In the genomic region with DNA sequence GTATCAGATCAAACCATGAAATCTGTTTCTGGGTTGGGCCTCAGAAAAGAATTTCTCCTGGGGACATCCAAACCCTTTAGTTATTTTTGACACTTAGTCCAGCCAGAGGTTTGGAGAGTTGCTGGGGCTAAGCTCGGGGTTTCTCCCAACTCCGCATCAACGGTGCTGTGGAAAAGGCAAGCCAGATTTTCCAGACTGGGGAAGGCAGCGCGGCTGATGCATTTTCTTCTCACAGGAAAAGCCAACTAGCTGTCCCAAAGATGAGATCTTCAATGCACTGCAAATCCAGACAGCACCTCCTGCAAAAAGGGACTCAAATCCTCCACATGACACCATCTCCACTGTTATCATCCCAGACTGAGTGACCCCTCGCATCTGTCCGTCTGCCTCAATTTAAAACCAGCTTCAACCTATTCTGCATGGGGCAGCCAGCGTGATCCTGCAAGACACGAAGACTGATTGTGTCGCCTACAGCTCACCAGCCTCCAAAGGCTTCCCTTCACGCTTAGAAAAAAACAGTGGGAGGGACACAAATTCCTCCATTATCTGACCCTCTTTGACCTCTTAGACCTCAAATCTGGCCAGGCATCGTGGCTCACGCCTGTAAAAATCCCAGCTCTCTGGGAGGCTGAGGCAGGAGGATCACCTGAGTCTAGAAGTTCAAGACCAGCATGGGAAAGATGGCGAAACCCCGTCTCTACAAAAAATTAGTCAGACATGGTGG, we compare ENCODE assay signal across 1 cellular context.
TF ChIP-seq lines count a peak whose summit lies in the region.

No MANE protein-coding gene starts in this region.

TF ChIP-seq in SK-N-SH treated with all-trans-retinoic acid at 6 μM for 48 hours, 23 proteins besides CTCF, POLR2A, EP300 and RAD21 (continued from another document):
- TF ChIP-seq, protein P1, sequence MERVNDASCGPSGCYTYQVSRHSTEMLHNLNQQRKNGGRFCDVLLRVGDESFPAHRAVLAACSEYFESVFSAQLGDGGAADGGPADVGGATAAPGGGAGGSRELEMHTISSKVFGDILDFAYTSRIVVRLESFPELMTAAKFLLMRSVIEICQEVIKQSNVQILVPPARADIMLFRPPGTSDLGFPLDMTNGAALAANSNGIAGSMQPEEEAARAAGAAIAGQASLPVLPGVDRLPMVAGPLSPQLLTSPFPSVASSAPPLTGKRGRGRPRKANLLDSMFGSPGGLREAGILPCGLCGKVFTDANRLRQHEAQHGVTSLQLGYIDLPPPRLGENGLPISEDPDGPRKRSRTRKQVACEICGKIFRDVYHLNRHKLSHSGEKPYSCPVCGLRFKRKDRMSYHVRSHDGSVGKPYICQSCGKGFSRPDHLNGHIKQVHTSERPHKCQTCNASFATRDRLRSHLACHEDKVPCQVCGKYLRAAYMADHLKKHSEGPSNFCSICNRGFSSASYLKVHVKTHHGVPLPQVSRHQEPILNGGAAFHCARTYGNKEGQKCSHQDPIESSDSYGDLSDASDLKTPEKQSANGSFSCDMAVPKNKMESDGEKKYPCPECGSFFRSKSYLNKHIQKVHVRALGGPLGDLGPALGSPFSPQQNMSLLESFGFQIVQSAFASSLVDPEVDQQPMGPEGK (CRISPR knock-in tag; IDR thresholded peaks at IDR 0.05; ENCODE audit: borderline replicate concordance): no peak
- TF ChIP-seq, protein P2, sequence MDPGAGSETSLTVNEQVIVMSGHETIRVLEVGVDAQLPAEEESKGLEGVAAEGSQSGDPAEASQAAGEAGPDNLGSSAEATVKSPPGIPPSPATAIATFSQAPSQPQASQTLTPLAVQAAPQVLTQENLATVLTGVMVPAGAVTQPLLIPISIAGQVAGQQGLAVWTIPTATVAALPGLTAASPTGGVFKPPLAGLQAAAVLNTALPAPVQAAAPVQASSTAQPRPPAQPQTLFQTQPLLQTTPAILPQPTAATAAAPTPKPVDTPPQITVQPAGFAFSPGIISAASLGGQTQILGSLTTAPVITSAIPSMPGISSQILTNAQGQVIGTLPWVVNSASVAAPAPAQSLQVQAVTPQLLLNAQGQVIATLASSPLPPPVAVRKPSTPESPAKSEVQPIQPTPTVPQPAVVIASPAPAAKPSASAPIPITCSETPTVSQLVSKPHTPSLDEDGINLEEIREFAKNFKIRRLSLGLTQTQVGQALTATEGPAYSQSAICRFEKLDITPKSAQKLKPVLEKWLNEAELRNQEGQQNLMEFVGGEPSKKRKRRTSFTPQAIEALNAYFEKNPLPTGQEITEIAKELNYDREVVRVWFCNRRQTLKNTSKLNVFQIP (CRISPR knock-in tag; IDR thresholded peaks at IDR 0.05; ENCODE audit: borderline replicate concordance, low read depth): no peak
- TF ChIP-seq TOX (CRISPR knock-in tag; IDR thresholded peaks at IDR 0.05; ENCODE audit: borderline replicate concordance) (no peak), SNAI2 (CRISPR knock-in tag; IDR thresholded peaks at IDR 0.05) (no peak), ESRRG (CRISPR knock-in tag; IDR thresholded peaks at IDR 0.05) (no peak), ZC3H10 (CRISPR knock-in tag; IDR thresholded peaks at IDR 0.05) (no peak)
- TF ChIP-seq, protein P3, sequence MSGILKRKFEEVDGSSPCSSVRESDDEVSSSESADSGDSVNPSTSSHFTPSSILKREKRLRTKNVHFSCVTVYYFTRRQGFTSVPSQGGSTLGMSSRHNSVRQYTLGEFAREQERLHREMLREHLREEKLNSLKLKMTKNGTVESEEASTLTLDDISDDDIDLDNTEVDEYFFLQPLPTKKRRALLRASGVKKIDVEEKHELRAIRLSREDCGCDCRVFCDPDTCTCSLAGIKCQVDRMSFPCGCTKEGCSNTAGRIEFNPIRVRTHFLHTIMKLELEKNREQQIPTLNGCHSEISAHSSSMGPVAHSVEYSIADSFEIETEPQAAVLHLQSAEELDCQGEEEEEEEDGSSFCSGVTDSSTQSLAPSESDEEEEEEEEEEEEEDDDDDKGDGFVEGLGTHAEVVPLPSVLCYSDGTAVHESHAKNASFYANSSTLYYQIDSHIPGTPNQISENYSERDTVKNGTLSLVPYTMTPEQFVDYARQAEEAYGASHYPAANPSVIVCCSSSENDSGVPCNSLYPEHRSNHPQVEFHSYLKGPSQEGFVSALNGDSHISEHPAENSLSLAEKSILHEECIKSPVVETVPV (CRISPR knock-in tag; IDR thresholded peaks at IDR 0.05): no peak
- TF ChIP-seq, protein P4, sequence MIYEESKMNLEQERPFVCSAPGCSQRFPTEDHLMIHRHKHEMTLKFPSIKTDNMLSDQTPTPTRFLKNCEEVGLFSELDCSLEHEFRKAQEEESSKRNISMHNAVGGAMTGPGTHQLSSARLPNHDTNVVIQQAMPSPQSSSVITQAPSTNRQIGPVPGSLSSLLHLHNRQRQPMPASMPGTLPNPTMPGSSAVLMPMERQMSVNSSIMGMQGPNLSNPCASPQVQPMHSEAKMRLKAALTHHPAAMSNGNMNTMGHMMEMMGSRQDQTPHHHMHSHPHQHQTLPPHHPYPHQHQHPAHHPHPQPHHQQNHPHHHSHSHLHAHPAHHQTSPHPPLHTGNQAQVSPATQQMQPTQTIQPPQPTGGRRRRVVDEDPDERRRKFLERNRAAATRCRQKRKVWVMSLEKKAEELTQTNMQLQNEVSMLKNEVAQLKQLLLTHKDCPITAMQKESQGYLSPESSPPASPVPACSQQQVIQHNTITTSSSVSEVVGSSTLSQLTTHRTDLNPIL (CRISPR knock-in tag; IDR thresholded peaks at IDR 0.05; ENCODE audit: low read depth): no peak
